In genomic region chr13:46961719-46962118, GRCh38 we compare ENCODE assay signal across 9 cellular contexts.
DNase-seq lines count a peak whose midpoint lies in the region; ATAC-seq, FAIRE-seq and TF ChIP-seq lines count a peak whose summit lies in the region.
"Had no signal": no experiment of that assay in that cellular context is flagged by ENCODE, and none has a peak within 500 bp of the region (broad histone marks: within the 10 kb centered on the region; RNA-seq: fewer than 3 reads in every experiment).

No MANE protein-coding gene starts in this region.

- H3K9me3 Mint-ChIP-seq in activated CD4-positive, alpha-beta memory T cell treated with anti-CD3 and anti-CD28 coated beads for 36 hours, result no peaks in the 10 kb centered on the region
- H3K9me3 Mint-ChIP-seq: dendritic cell treated with granulocyte-macrophage colony-stimulating factor and Interleukin-4, amounts not matched to agents 40 ng/mL and 50 ng/mL, for 4 days had no signal

- DNase-seq in GM12891 (ENCODE audit: insufficient read length, low spot score), result peak; percentile 46
- DNase-seq in HS-5 (ENCODE audit: low read depth), result peak; percentile 44
- DNase-seq in NCI-H774 (lab: John Stamatoyannopoulos, UW), result no peak
- DNase-seq in activated CD4-positive, alpha-beta memory T cell treated with anti-CD3 and anti-CD28 coated beads for 36 hours, result no peak
- no peak for DNase-seq in NCI-H1048 (lab: John Stamatoyannopoulos, UW)
- no peak for DNase-seq in GOT3 (lab: John Stamatoyannopoulos, UW)

- CTCF ChIA-PET in activated CD4-positive, alpha-beta memory T cell treated with anti-CD3 and anti-CD28 coated beads for 36 hours (lab: Charles Lee), result interaction anchor here (1.6 kb wide), 1 partner anchor 68 kb away, joined by 7 read pairs; no protein-coding TSS in a partner anchor

- no peak overlapping the region for H3K4me3 Mint-ChIP-seq in activated CD4-positive, alpha-beta memory T cell treated with anti-CD3 and anti-CD28 coated beads for 36 hours
- H3K4me3 Mint-ChIP-seq: dendritic cell treated with granulocyte-macrophage colony-stimulating factor and Interleukin-4, amounts not matched to agents 40 ng/mL and 50 ng/mL, for 4 days had no signal

- H3K4me1 Mint-ChIP-seq in activated CD4-positive, alpha-beta memory T cell treated with anti-CD3 and anti-CD28 coated beads for 36 hours (ENCODE audit: low read depth), result no peaks in the 10 kb centered on the region

- peak; percentile 91 for FAIRE-seq in GM12891 (lab: Jason Lieb, UNC)

- no peak overlapping the region for H3K27ac Mint-ChIP-seq in activated CD4-positive, alpha-beta memory T cell treated with anti-CD3 and anti-CD28 coated beads for 36 hours
- H3K27ac Mint-ChIP-seq: dendritic cell treated with granulocyte-macrophage colony-stimulating factor and Interleukin-4, amounts not matched to agents 40 ng/mL and 50 ng/mL, for 4 days had no signal

- H3K27me3 Mint-ChIP-seq in activated CD4-positive, alpha-beta memory T cell treated with anti-CD3 and anti-CD28 coated beads for 36 hours, result peaks cover 3% of the 10 kb centered on the region
- H3K27me3 Mint-ChIP-seq: dendritic cell treated with granulocyte-macrophage colony-stimulating factor and Interleukin-4, amounts not matched to agents 40 ng/mL and 50 ng/mL, for 4 days had no signal

- ATAC-seq in GM21619 (IDR thresholded peaks at IDR 0.05; ENCODE audit: unreplicated experiment) (peak; percentile 99), esophagus mucosa (peak; percentile 68)

- TF ChIP-seq POLR2A in GM12891 (IDR thresholded peaks at IDR 0.05; ENCODE audit: low read depth, low read length), result no peak

- POLR2A ChIA-PET in activated CD4-positive, alpha-beta memory T cell treated with anti-CD3 and anti-CD28 coated beads for 36 hours (lab: Charles Lee), result no interaction called here

- intact Hi-C loops in activated CD4-positive, alpha-beta memory T cell treated with anti-CD3 and anti-CD28 coated beads for 36 hours (cut with micrococcal nuclease), result no loop called here

- H3K36me3 Mint-ChIP-seq in activated CD4-positive, alpha-beta memory T cell treated with anti-CD3 and anti-CD28 coated beads for 36 hours, result no peaks in the 10 kb centered on the region

TF ChIP-seq in GM12891, 5 proteins besides CTCF, POLR2A, EP300 and RAD21:
- TF ChIP-seq PAX5 (IDR thresholded peaks at IDR 0.05; ENCODE audit: insufficient read depth, low read length, severe bottlenecking) (no peak), POLR2AphosphoS5 (IDR thresholded peaks at IDR 0.05; ENCODE audit: low read depth, low read length) (no peak), SPI1 (IDR thresholded peaks at IDR 0.05; ENCODE audit: low read depth, low read length) (peak; percentile 33; the same call in 1 of the 2 replicates)

Comparison
In these comparisons a context has a peak if more than half of its experiments do, and no peak if none do; other contexts are left out.
1. DNase-seq: peak in GM12891 (single experiment) and HS-5 (single experiment); none in NCI-H774 (single experiment), activated CD4-positive, alpha-beta memory T cell treated with anti-CD3 and anti-CD28 coated beads for 36 hours (single experiment), NCI-H1048 (single experiment) and GOT3 (single experiment).